8 cellular contexts compared by ENCODE assay signal in the genomic region with DNA sequence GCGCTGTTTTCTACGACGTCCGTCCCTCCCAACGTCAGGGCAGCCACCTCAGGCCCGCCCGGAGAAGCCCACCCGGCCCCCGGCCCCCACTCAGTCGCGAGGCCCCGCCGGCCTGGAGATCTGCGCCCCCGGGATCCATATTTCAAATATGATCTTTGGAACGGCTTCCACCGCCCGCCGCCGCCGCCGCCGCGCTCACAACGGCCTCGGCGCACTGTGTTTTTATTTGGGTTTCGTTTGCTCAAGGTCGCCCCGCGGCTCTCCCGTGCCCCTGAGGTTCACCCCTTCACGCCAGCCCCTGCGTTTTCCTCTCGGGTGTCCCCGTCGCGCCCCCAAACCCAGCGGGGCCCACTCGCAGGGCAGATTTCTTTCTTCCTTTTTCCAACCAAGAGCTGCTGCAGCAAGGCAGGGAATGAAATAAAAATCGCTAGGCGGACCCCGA. TPM values are rescaled to one million over a fixed set of nuclear protein-coding genes. Genes with fewer than 3 reads are reported as not detected.
A peak's percentile ranks its signal among the peaks of the same experiment; 100 is the strongest.
DNase-seq lines count a peak whose midpoint lies in the region; ATAC-seq and TF ChIP-seq lines count a peak whose summit lies in the region.

No MANE protein-coding gene starts in this region.

- H3K9me3 Mint-ChIP-seq in CD8-positive, alpha-beta memory T cell, result no peaks in the 10 kb centered on the region
- H3K9me3 Mint-ChIP-seq in progenitor cell of endocrine pancreas (ENCODE audit: low read depth), result no peaks in the 10 kb centered on the region

- CTCF ChIA-PET in CD8-positive, alpha-beta memory T cell (lab: Charles Lee), result interaction anchor here (1.1 to 2.3 kb wide), 3 partner anchors 12 to 51 kb away, joined by 3 to 6 read pairs (median 4); no protein-coding TSS in a partner anchor

- H3K4me3 Mint-ChIP-seq in CD8-positive, alpha-beta memory T cell, result peak overlapping the region; percentile 81 to 90 (median 84)
- H3K4me3 Mint-ChIP-seq in progenitor cell of endocrine pancreas (ENCODE audit: low read depth), result peak overlapping the region; percentile 68

- H3K27ac Mint-ChIP-seq in CD8-positive, alpha-beta memory T cell, result peak overlapping the region in 3 of 8 donors; percentile 39 to 86 (median 47)
- H3K27ac Mint-ChIP-seq in progenitor cell of endocrine pancreas, result no peak overlapping the region

- peak overlapping the region; percentile 28 for H3K4me3 ChIP-seq in CD8-positive, alpha-beta memory T cell (ENCODE audit: low read length)
- H3K4me3 ChIP-seq in SJSA1, result peak overlapping the region; percentile 41
- H3K4me3 ChIP-seq in esophagus (ENCODE audit: low read depth in 1 of 2, low read length in 2 of 2), result peak overlapping the region; percentile 43 to 47

- peaks cover 19 to 43% (median 23%) of the 10 kb centered on the region in 3 donors for H3K4me1 Mint-ChIP-seq in CD8-positive, alpha-beta memory T cell
- H3K4me1 Mint-ChIP-seq in progenitor cell of endocrine pancreas (ENCODE audit: low read depth), result peaks cover 9% of the 10 kb centered on the region

- peaks cover 48% of the 10 kb centered on the region for H3K27me3 ChIP-seq in CD8-positive, alpha-beta memory T cell (ENCODE audit: insufficient read depth, low read length, poor library complexity, severe bottlenecking)
- peaks cover 43% of the 10 kb centered on the region for H3K27me3 ChIP-seq in SJSA1 (replicated peaks)
- H3K27me3 ChIP-seq in esophagus (ENCODE audit: control insufficient read depth in 1 of 2, insufficient read depth in 2 of 2, low read length in 2 of 2), result peaks cover 0 to 22% of the 10 kb centered on the region in 2 donors

- no peak for TF ChIP-seq CTCF in progenitor cell of endocrine pancreas (IDR thresholded peaks at IDR 0.05; ENCODE audit: unreplicated experiment)

- H3K9me3 ChIP-seq in CD8-positive, alpha-beta memory T cell (ENCODE audit: low read length), result no peaks in the 10 kb centered on the region
- peaks cover 31% of the 10 kb centered on the region for H3K9me3 ChIP-seq in SJSA1 (replicated peaks)
- peaks cover 0 to 5% of the 10 kb centered on the region in 2 donors for H3K9me3 ChIP-seq in esophagus (ENCODE audit: control insufficient read depth in 2 of 2, insufficient read depth in 1 of 2, low read depth in 1 of 2, low read length in 1 of 2)

- H3K4me1 ChIP-seq in CD8-positive, alpha-beta memory T cell (ENCODE audit: insufficient read depth, low read length), result peaks cover 44% of the 10 kb centered on the region
- H3K4me1 ChIP-seq in SJSA1 (replicated peaks) (peaks cover 52% of the 10 kb centered on the region), esophagus (ENCODE audit: control insufficient read depth in 2 of 2, insufficient read depth in 2 of 2, low read length in 1 of 2) (peaks cover 6 to 15% of the 10 kb centered on the region in 2 donors)

- 1% methylated on average over 36 to 43 of the region's 43 CpGs for whole genome bisulfite sequencing in esophagus, 2 donors

- ATAC-seq in HG02588 (IDR thresholded peaks at IDR 0.05; ENCODE audit: unreplicated experiment), result no peak

- no peaks in the 10 kb centered on the region for H3K36me3 ChIP-seq in CD8-positive, alpha-beta memory T cell (ENCODE audit: insufficient read depth, low read length)
- peaks cover 5% of the 10 kb centered on the region for H3K36me3 ChIP-seq in SJSA1
- H3K36me3 ChIP-seq in esophagus (ENCODE audit: control insufficient read depth in 2 of 2, insufficient read depth in 2 of 2, low read length in 1 of 2), result no peaks in the 10 kb centered on the region

- DNase-seq in CD8-positive, alpha-beta memory T cell, result no peak
- DNase-seq in SJSA1 (ENCODE audit: low read depth in 1 of 2, low spot score in 2 of 2) (no peak), progenitor cell of endocrine pancreas (ENCODE audit: low spot score, unreplicated experiment) (no peak), hypothalamus (lab: John Stamatoyannopoulos, UW) (no peak), UCSD-AML1 (lab: John Stamatoyannopoulos, UW; ENCODE audit: unreplicated experiment) (no peak)
- no peak for DNase-seq in stimulated activated CD4-positive, alpha-beta T cell treated with anti-CD3 and anti-CD28 coated beads, Interleukin-2, amount 100 ng/mL, for 48 hours

- H3K36me3 Mint-ChIP-seq in CD8-positive, alpha-beta memory T cell, result peaks cover 0 to under 1% (median 0%) of the 10 kb centered on the region in 3 donors
- H3K36me3 Mint-ChIP-seq in progenitor cell of endocrine pancreas (ENCODE audit: insufficient read depth), result no peaks in the 10 kb centered on the region

- peaks cover 36 to 49% of the 10 kb centered on the region in 2 donors for H3K27me3 Mint-ChIP-seq in CD8-positive, alpha-beta memory T cell
- H3K27me3 Mint-ChIP-seq in progenitor cell of endocrine pancreas, result peaks cover 47% of the 10 kb centered on the region

- POLR2A ChIA-PET in CD8-positive, alpha-beta memory T cell (lab: Charles Lee), result interaction anchor here (5.5 to 9.3 kb wide), 2 partner anchors 32 to 47 kb away, joined by 41 to 79 read pairs; a partner anchor contains a TSS

- H3K27ac ChIP-seq in CD8-positive, alpha-beta memory T cell (ENCODE audit: low read depth, low read length), result no peak overlapping the region
- H3K27ac ChIP-seq in SJSA1 (peak overlapping the region; percentile 60; the same call in 1 of the 2 replicates), esophagus (ENCODE audit: low read depth in 2 of 2, low read length in 1 of 2) (peak overlapping the region in 1 of 2 donors; percentile 12)

RNA-seq across cellular contexts. Expression of a gene that starts 4.3 kb away (rescaled TPM):
- total RNA-seq in CD8-positive, alpha-beta memory T cell, result 10 to 100 TPM in 1 of 2 experiments, 1 to 10 TPM in 1; 9.8 to 12.2 TPM
- 12.1 TPM for polyA plus RNA-seq in CD8-positive, alpha-beta memory T cell
- total RNA-seq in SJSA1 (2014; rRNA removed; shearing (Covaris generic)), result 52.1 and 53.3 TPM in 2 replicates
- polyA plus RNA-seq in esophagus, result 10 to 100 TPM; 10.7 to 15.8 TPM
- 22.8 and 24.2 TPM in 2 replicates for total RNA-seq in progenitor cell of endocrine pancreas

RNA-seq across cellular contexts. Expression of a gene that starts 46.6 kb away (rescaled TPM):
- 1 to 10 TPM; 1.9 to 2.2 TPM for total RNA-seq in CD8-positive, alpha-beta memory T cell
- polyA plus RNA-seq in CD8-positive, alpha-beta memory T cell, result 0.91 TPM
- total RNA-seq in SJSA1 (2014; rRNA removed; shearing (Covaris generic)), result 9.0 and 21.0 TPM in 2 replicates
- polyA plus RNA-seq in esophagus, result 1 to 10 TPM; 2.2 to 3.2 TPM
- total RNA-seq in progenitor cell of endocrine pancreas, result 21.7 and 23.1 TPM in 2 replicates
